9 cellular contexts compared by ENCODE assay signal in genomic region chr22:22207845-22208564, GRCh38. TPM values are rescaled to one million over a fixed set of nuclear protein-coding genes. Genes with fewer than 3 reads are reported as not detected.
DNase-seq lines count a peak whose midpoint lies in the region; ATAC-seq and TF ChIP-seq lines count a peak whose summit lies in the region.
"Had no signal": no experiment of that assay in that cellular context is flagged by ENCODE, and none has a peak within 500 bp of the region (broad histone marks: within the 10 kb centered on the region; RNA-seq: fewer than 3 reads in every experiment).

No MANE protein-coding gene starts in this region.

- H3K4me1 ChIP-seq in SK-N-SH (ENCODE audit: control insufficient read depth in 1 of 2, insufficient read depth in 2 of 2, low read depth in 1 of 2, low read length in 1 of 2) = peaks cover 0 to 6% of the 10 kb centered on the region in 2 experiments; a peak in 1 of 4 replicates

- H3K79me2 ChIP-seq in SK-N-SH (ENCODE audit: insufficient read depth) = no peaks in the 10 kb centered on the region

- no peak overlapping the region for H2AFZ ChIP-seq in SK-N-SH (ENCODE audit: low read depth)

- H3K27me3 ChIP-seq in GM06990 (replicated peaks; ENCODE audit: control insufficient read depth, insufficient read depth, low read length) (no peaks in the 10 kb centered on the region), SK-N-SH (ENCODE audit: insufficient read depth) (peaks cover 12% of the 10 kb centered on the region)

- H3K36me3 ChIP-seq in GM06990 (ENCODE audit: control insufficient read depth, insufficient read depth, low read length) (no peaks in the 10 kb centered on the region), SK-N-SH (replicated peaks in 1 of 2; ENCODE audit: control insufficient read depth in 1 of 2, insufficient read depth in 2 of 2, low read length in 1 of 2) (no peaks in the 10 kb centered on the region)

- DNase-seq in GM06990 (ENCODE audit: extremely low read depth, insufficient read length) (peak; percentile 82), H4 (ENCODE audit: low spot score) (peak; percentile 40), LNCaP clone FGC (ENCODE audit: low read depth) (no peak), SK-N-SH (peak; percentile 77), left ventricle myocardium superior (peak; percentile 71)
- peak; percentile 91 for DNase-seq in activated naive CD4-positive, alpha-beta T cell treated with anti-CD3 and anti-CD28 coated beads, Interleukin-2, amount 10 ng/mL, durations not matched to agents 7 days and 5 days
- DNase-seq in stimulated activated CD4-positive, alpha-beta T cell treated with anti-CD3 and anti-CD28 coated beads, Interleukin-12 subunit alpha, Interleukin-12 subunit beta, amount 100 ng/mL, for 24 hours (ENCODE audit: low read depth in 2 of 2) = peak; percentile 60 to 88

- peaks cover 40% of the 10 kb centered on the region for H3K4me1 Mint-ChIP-seq in activated naive CD4-positive, alpha-beta T cell treated with anti-CD3 and anti-CD28 coated beads, Interleukin-2, amount 10 ng/mL, durations not matched to agents 7 days and 5 days

- peak; percentile 89 for TF ChIP-seq CTCF in GM06990 (IDR thresholded peaks at IDR 0.05; ENCODE audit: insufficient read depth, low read length, poor library complexity, severe bottlenecking)
- peak; percentile 65 for TF ChIP-seq CTCF in LNCaP clone FGC (IDR thresholded peaks at IDR 0.05; ENCODE audit: control insufficient read depth, extremely low read depth, insufficient read depth)
- peak; percentile 77 for TF ChIP-seq CTCF in SK-N-SH (IDR thresholded peaks at IDR 0.05)

- CTCF ChIA-PET in SK-N-SH (lab: Yijun Ruan, JAX) = interaction anchor here (0.7 to 4.8 kb wide), 17 partner anchors 8 to 484 kb away, joined by 3 to 33 read pairs (median 4); no protein-coding TSS in a partner anchor
- CTCF ChIA-PET in activated naive CD4-positive, alpha-beta T cell treated with anti-CD3 and anti-CD28 coated beads, Interleukin-2, amount 10 ng/mL, durations not matched to agents 7 days and 5 days (lab: Charles Lee) = interaction anchor here (0.6 to 12.6 kb wide), 21 partner anchors 8 to 239 kb away, joined by 3 to 262 read pairs (median 4); no protein-coding TSS in a partner anchor

- peaks cover 13% of the 10 kb centered on the region for H3K27me3 Mint-ChIP-seq in activated naive CD4-positive, alpha-beta T cell treated with anti-CD3 and anti-CD28 coated beads, Interleukin-2, amount 10 ng/mL, durations not matched to agents 7 days and 5 days

- intact Hi-C loops in left ventricle myocardium superior (cut with micrococcal nuclease) = no loop called here

- H3K27ac Mint-ChIP-seq in activated naive CD4-positive, alpha-beta T cell treated with anti-CD3 and anti-CD28 coated beads, Interleukin-2, amount 10 ng/mL, durations not matched to agents 7 days and 5 days = peak overlapping the region; percentile 74

- H4K20me1 ChIP-seq in SK-N-SH (ENCODE audit: insufficient read depth) = no peaks in the 10 kb centered on the region

- H3K4me3 Mint-ChIP-seq in activated naive CD4-positive, alpha-beta T cell treated with anti-CD3 and anti-CD28 coated beads, Interleukin-2, amount 10 ng/mL, durations not matched to agents 7 days and 5 days = no peak overlapping the region

- 22% methylated on average over 5 of the region's 6 CpGs for WGBS in SK-N-SH (ENCODE audit: low lambda C conversion rate)

- H3K36me3 Mint-ChIP-seq in activated naive CD4-positive, alpha-beta T cell treated with anti-CD3 and anti-CD28 coated beads, Interleukin-2, amount 10 ng/mL, durations not matched to agents 7 days and 5 days = no peaks in the 10 kb centered on the region

- H3F3A ChIP-seq in SK-N-SH (replicated peaks; ENCODE audit: insufficient read depth) = no peaks in the 10 kb centered on the region

- ATAC-seq in left ventricle myocardium superior (peak; percentile 50), GM21528 (IDR thresholded peaks at IDR 0.05; ENCODE audit: low FRiP score, unreplicated experiment) (no peak)

- H3K4me3 ChIP-seq in GM06990 (replicated peaks; ENCODE audit: low read depth, low read length) = no peak overlapping the region
- H3K4me3 ChIP-seq in LNCaP clone FGC (ENCODE audit: low read depth, low read length) = no peak overlapping the region
- H3K4me3 ChIP-seq in SK-N-SH (ENCODE audit: low read depth in 2 of 2, low read length in 1 of 2) = no peak overlapping the region; a peak in 1 of 4 replicates

- H3K4me2 ChIP-seq in SK-N-SH = no peak overlapping the region

- no peaks in the 10 kb centered on the region for H3K9me3 Mint-ChIP-seq in activated naive CD4-positive, alpha-beta T cell treated with anti-CD3 and anti-CD28 coated beads, Interleukin-2, amount 10 ng/mL, durations not matched to agents 7 days and 5 days

- TF ChIP-seq EP300 in SK-N-SH (IDR thresholded peaks at IDR 0.05; ENCODE audit: borderline replicate concordance in 1 of 2, low read depth in 1 of 2, low read length in 1 of 2) = no peak

- POLR2A ChIA-PET in SK-N-SH (lab: Yijun Ruan, JAX) = no interaction called here

- no peak overlapping the region for H3K27ac ChIP-seq in SK-N-SH (ENCODE audit: low read depth in 2 of 2, low read length in 1 of 2)

- H3K9me2 ChIP-seq in SK-N-SH = no peaks in the 10 kb centered on the region

- no peak overlapping the region for H3K9ac ChIP-seq in SK-N-SH

- TF ChIP-seq RAD21 in SK-N-SH (IDR thresholded peaks at IDR 0.05; ENCODE audit: low read length) = peak; percentile 79

- H3K9me3 ChIP-seq in SK-N-SH = no peaks in the 10 kb centered on the region

TF ChIP-seq in SK-N-SH, 30 proteins besides CTCF, POLR2A, EP300 and RAD21:
- TF ChIP-seq GATA2 (CRISPR knock-in tag; IDR thresholded peaks at IDR 0.05) (no peak), SMC3 (IDR thresholded peaks at IDR 0.05; ENCODE audit: low read depth, low read length) (peak; percentile 50), USF1 (IDR thresholded peaks at IDR 0.05; ENCODE audit: borderline replicate concordance, low read depth) (no peak)

RNA-seq across cellular contexts. Expression of gene VPREB1, which starts 36.6 kb away (rescaled TPM):
- total RNA-seq in H4 (2014; rRNA removed; shearing (Covaris generic)) = not detected in 2 replicates
- polyA plus RNA-seq in SK-N-SH (2012; rRNA removed) = not detected in 2 replicates
- not detected in 2 replicates for polyA plus RNA-seq in SK-N-SH (2012; cell fraction: cytosol; rRNA removed)
- not detected in 2 replicates for polyA plus RNA-seq in SK-N-SH (2012; cell fraction: nucleus; rRNA removed)
- total RNA-seq in left ventricle myocardium superior = not detected
- total RNA-seq: mononuclear cell had no signal
